Comparison of ENCODE assay signal across 9 cellular contexts in genomic region chr17:41771389-41772206, GRCh38. TPM values are rescaled to one million over a fixed set of nuclear protein-coding genes. Genes with fewer than 3 reads are reported as not detected.
DNase-seq lines count a peak whose midpoint lies in the region; ATAC-seq and TF ChIP-seq lines count a peak whose summit lies in the region.
"Had no signal": no experiment of that assay in that cellular context is flagged by ENCODE, and none has a peak within 500 bp of the region (broad histone marks: within the 10 kb centered on the region; RNA-seq: fewer than 3 reads in every experiment).

No MANE protein-coding gene starts in this region.

- no peak for ATAC-seq in HG02885 (IDR thresholded peaks at IDR 0.05; ENCODE audit: poor library complexity, unreplicated experiment)

- no peaks in the 10 kb centered on the region for H3K27me3 ChIP-seq in hepatocyte

- peak overlapping the region; percentile 67 for H3K4me2 ChIP-seq in hepatocyte

- peak overlapping the region; percentile 94 for H3K27ac ChIP-seq in hepatocyte

- H3K4me1 ChIP-seq in hepatocyte (ENCODE audit: insufficient read depth) = peaks cover 43% of the 10 kb centered on the region

- H3K9me2 ChIP-seq in hepatocyte (replicated peaks; ENCODE audit: insufficient read depth) = no peaks in the 10 kb centered on the region

- H3K36me3 ChIP-seq in hepatocyte (replicated peaks; ENCODE audit: insufficient read depth, low read depth) = no peaks in the 10 kb centered on the region

- peaks cover 78% of the 10 kb centered on the region for H4K20me1 ChIP-seq in hepatocyte (ENCODE audit: insufficient read depth, poor library complexity, severe bottlenecking)

- DNase-seq in hepatocyte (ENCODE audit: low spot score) (no peak), NCI-H446 (lab: John Stamatoyannopoulos, UW) (no peak)
- DNase-seq: activated CD4-positive, alpha-beta T cell treated with anti-CD3 and anti-CD28 coated beads, Interleukin-2, amount 50 U/mL, for 4 hours; CD4-positive, alpha-beta T cell; OCI-M1 had no signal

- WGBS in hepatocyte (ENCODE audit: low lambda C conversion rate, missing lambda C conversion rate) = 87% methylated on average over 17 of the region's 17 CpGs

- H3K4me3 ChIP-seq in GM12875 (ENCODE audit: low read depth, low read length) = peak overlapping the region; percentile 57
- H3K4me3 ChIP-seq in hepatocyte = no peak overlapping the region

- H3K79me2 ChIP-seq in hepatocyte = peaks cover 71% of the 10 kb centered on the region

- H2AFZ ChIP-seq in hepatocyte = no peak overlapping the region

- no peaks in the 10 kb centered on the region for H3K9me3 ChIP-seq in hepatocyte (ENCODE audit: low read depth)

- TF ChIP-seq CTCF in GM12875 (IDR thresholded peaks at IDR 0.05; ENCODE audit: borderline replicate concordance, insufficient read depth, low read depth, low read length) = no peak
- no peak for TF ChIP-seq CTCF in hepatocyte (IDR thresholded peaks at IDR 0.05; ENCODE audit: poor library complexity)

RNA-seq across cellular contexts. Expression of gene JUP, which starts 14.9 kb away (rescaled TPM):
- 162 and 209 TPM in 2 replicates for total RNA-seq in hepatocyte
- polyA plus RNA-seq in hepatocyte = 191 and 214 TPM in 2 replicates

RNA-seq across cellular contexts. Expression of gene HAP1, which starts 37.2 kb away (rescaled TPM):
- total RNA-seq in hepatocyte = 0.03 and 0.08 TPM in 2 replicates
- 0.18 and 0.44 TPM in 2 replicates for polyA plus RNA-seq in hepatocyte
- total RNA-seq: subcutaneous adipose tissue had no signal

RNA-seq across cellular contexts. Expression of gene P3H4, which starts 40.2 kb away (rescaled TPM):
- total RNA-seq in hepatocyte = 62.6 and 66.2 TPM in 2 replicates
- 109 and 110 TPM in 2 replicates for polyA plus RNA-seq in hepatocyte

RNA-seq across cellular contexts. Expression of gene FKBP10, which starts 41.2 kb away (rescaled TPM):
- total RNA-seq in hepatocyte = 239 and 290 TPM in 2 replicates
- polyA plus RNA-seq in hepatocyte = 88.0 and 92.0 TPM in 2 replicates
- total RNA-seq: CD4-positive, alpha-beta T cell had no signal

RNA-seq across cellular contexts. Expression of gene GAST, which starts 59.5 kb away (rescaled TPM):
- not detected in 2 replicates for total RNA-seq in hepatocyte
- polyA plus RNA-seq in hepatocyte = 2.3 TPM in 1 of 2 replicates, not detected in the other
- total RNA-seq: bronchial epithelial cell; CD4-positive, alpha-beta T cell; subcutaneous adipose tissue had no signal
